In the genomic region with DNA sequence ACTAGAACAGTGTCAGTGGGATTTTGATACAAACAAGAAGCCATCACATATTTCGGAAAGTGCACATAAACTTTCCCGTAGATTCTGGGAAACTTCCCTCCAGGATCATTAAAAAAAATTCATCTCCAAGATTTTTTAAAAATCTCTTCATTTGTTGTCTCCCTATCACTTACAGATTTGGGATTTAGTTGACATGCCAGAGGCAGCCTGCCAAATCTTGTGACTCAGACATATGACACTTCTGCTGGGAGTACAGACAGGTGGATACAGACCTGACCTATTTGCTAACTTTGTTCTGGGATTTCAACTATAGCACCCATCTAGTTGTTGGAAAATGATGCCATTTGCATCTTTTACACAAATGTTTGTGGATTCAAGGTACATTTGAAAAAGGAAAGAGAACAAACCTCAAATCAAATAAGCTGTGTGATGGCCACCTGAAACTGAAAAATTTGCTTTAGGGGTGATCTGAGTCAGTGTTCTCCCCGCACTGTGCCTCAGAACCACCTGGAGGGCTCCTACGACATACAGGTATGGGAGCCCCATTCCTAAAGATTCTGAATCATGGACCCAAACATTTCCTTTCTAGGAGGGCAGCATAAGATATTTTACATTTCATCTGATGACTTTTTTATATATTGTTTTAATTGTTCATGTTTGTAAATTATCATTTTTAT, we compare ENCODE assay signal across 9 cellular contexts. TPM values are rescaled to one million over a fixed set of nuclear protein-coding genes. Genes with fewer than 3 reads are reported as not detected.
DNase-seq lines count a peak whose midpoint lies in the region; ATAC-seq and TF ChIP-seq lines count a peak whose summit lies in the region.
"Had no signal": no experiment of that assay in that cellular context is flagged by ENCODE, and none has a peak within 500 bp of the region (broad histone marks: within the 10 kb centered on the region; RNA-seq: fewer than 3 reads in every experiment).

No MANE protein-coding gene starts in this region.

- DNase-seq in mammary epithelial cell (peak; percentile 21), HuH-7.5 (ENCODE audit: low spot score) (no peak), hepatocyte (ENCODE audit: low spot score) (no peak), T1000 (lab: John Stamatoyannopoulos, UW) (no peak)
- no peak for DNase-seq in activated CD4-positive, alpha-beta T cell treated with anti-CD3 and anti-CD28 coated beads, Interleukin-2, amount 50 U/mL, for 4 hours
- DNase-seq: HFFc6 had no signal

- H3K4me2 ChIP-seq in mammary epithelial cell (ENCODE audit: insufficient read depth, low read depth, low read length) (no peak overlapping the region), hepatocyte (no peak overlapping the region)

- no peak overlapping the region for H3K4me3 ChIP-seq in mammary epithelial cell (replicated peaks in 1 of 3; ENCODE audit: insufficient read depth in 1 of 3, low read depth in 2 of 3, low read length in 3 of 3)
- H3K4me3 ChIP-seq in hepatocyte = no peak overlapping the region

- no peaks in the 10 kb centered on the region for H3K4me1 ChIP-seq in mammary epithelial cell (ENCODE audit: insufficient read depth, low read length)
- peaks cover 7% of the 10 kb centered on the region for H3K4me1 ChIP-seq in hepatocyte (ENCODE audit: insufficient read depth)

- ATAC-seq in GM18519 (IDR thresholded peaks at IDR 0.05; ENCODE audit: low FRiP score, unreplicated experiment) (peak; percentile 48), GM21423 (IDR thresholded peaks at IDR 0.05; ENCODE audit: unreplicated experiment) (peak; percentile 67), HG03159 (IDR thresholded peaks at IDR 0.05; ENCODE audit: unreplicated experiment) (peak; percentile 87)

- H3K36me3 ChIP-seq in mammary epithelial cell (ENCODE audit: insufficient read depth, low read length) = no peaks in the 10 kb centered on the region
- H3K36me3 ChIP-seq in hepatocyte (replicated peaks; ENCODE audit: insufficient read depth, low read depth) = no peaks in the 10 kb centered on the region

- dilution Hi-C loops in mammary epithelial cell (cut with HindIII; ENCODE audit: low sequenced_read_pairs) = no loop called here

- no peak overlapping the region for H3K9ac ChIP-seq in mammary epithelial cell (ENCODE audit: insufficient read depth, low read length)

- no TSS peak for BruUV-seq in mammary epithelial cell (replicated peaks; lab: Mats Ljungman, UMichigan)

- no peaks in the 10 kb centered on the region for H3K9me2 ChIP-seq in hepatocyte (replicated peaks; ENCODE audit: insufficient read depth)

- H2AFZ ChIP-seq in mammary epithelial cell (ENCODE audit: low read depth, low read length) = no peak overlapping the region
- no peak overlapping the region for H2AFZ ChIP-seq in hepatocyte

- no peak for TF ChIP-seq CTCF in mammary epithelial cell (conservative IDR thresholded peaks at IDR 0.05 in 1 of 2, IDR thresholded peaks at IDR 0.05 in 1 of 2; ENCODE audit: extremely low read depth in 1 of 2, insufficient read depth in 1 of 2, low read depth in 1 of 2, low read length in 2 of 2)
- no peak for TF ChIP-seq CTCF in hepatocyte (IDR thresholded peaks at IDR 0.05; ENCODE audit: poor library complexity)

- WGBS in mammary epithelial cell (ENCODE audit: low coverage, missing lambda C conversion rate) = 85% methylated on average over 4 of the region's 4 CpGs
- 91% methylated on average over 4 of the region's 4 CpGs for WGBS in hepatocyte (ENCODE audit: low lambda C conversion rate, missing lambda C conversion rate)

- H4K20me1 ChIP-seq in mammary epithelial cell (ENCODE audit: insufficient read depth, low read length) (no peaks in the 10 kb centered on the region), hepatocyte (ENCODE audit: insufficient read depth, poor library complexity, severe bottlenecking) (no peaks in the 10 kb centered on the region)

- CTCF ChIA-PET in mammary epithelial cell (lab: Charles Lee; ENCODE audit: low non-redundant PET) = interaction anchor here (0.6 kb wide), 1 partner anchor 325 kb away, joined by 8 read pairs; no protein-coding TSS in a partner anchor

- in situ Hi-C loops in mammary epithelial cell (cut with MboI; ENCODE audit: low sequenced_read_pairs in 2 of 2) = no loop called here

- H3K27ac ChIP-seq in mammary epithelial cell (ENCODE audit: insufficient read depth, low read depth, low read length) (no peak overlapping the region), hepatocyte (no peak overlapping the region)

- intact Hi-C loops in mammary epithelial cell (cut with micrococcal nuclease) = no loop called here

- H3K9me3 ChIP-seq in mammary epithelial cell (replicated peaks; ENCODE audit: insufficient read depth, low read length) (no peaks in the 10 kb centered on the region), hepatocyte (ENCODE audit: low read depth) (no peaks in the 10 kb centered on the region)

- H3K79me2 ChIP-seq in mammary epithelial cell (ENCODE audit: insufficient read depth, low read length) (no peaks in the 10 kb centered on the region), hepatocyte (peaks cover 3% of the 10 kb centered on the region)

- no peaks in the 10 kb centered on the region for H3K27me3 ChIP-seq in mammary epithelial cell (ENCODE audit: insufficient read depth, low read length)
- no peaks in the 10 kb centered on the region for H3K27me3 ChIP-seq in hepatocyte

RNA-seq across cellular contexts. Expression of a gene that starts 21.9 kb away (rescaled TPM):
- total RNA-seq in mammary epithelial cell (10 to 100 TPM; 20.0 to 28.1 TPM), hepatocyte (44.4 and 48.0 TPM in 2 replicates)
- polyA plus RNA-seq in mammary epithelial cell (7.7 TPM), hepatocyte (13.7 and 19.0 TPM in 2 replicates)
- polyA minus RNA-seq in mammary epithelial cell = 22.0 TPM
